16 cellular contexts compared by ENCODE assay signal in genomic region chr4:75229783-75230570, GRCh38.
DNase-seq lines count a peak whose midpoint lies in the region; ATAC-seq and TF ChIP-seq lines count a peak whose summit lies in the region.
"Had no signal": no experiment of that assay in that cellular context is flagged by ENCODE, and none has a peak within 500 bp of the region (broad histone marks: within the 10 kb centered on the region; RNA-seq: fewer than 3 reads in every experiment).

No MANE protein-coding gene starts in this region.

- H3K27me3 ChIP-seq in rectal smooth muscle tissue (ENCODE audit: control insufficient read depth, insufficient read depth, low read length) = no peaks in the 10 kb centered on the region
- H3K27me3 ChIP-seq: left lung, neural progenitor cell had no signal

- TF ChIP-seq CTCF in HEK293 (tag by site-specific recombination; IDR thresholded peaks at IDR 0.05) = no peak
- no peak for TF ChIP-seq CTCF in chondrocyte (IDR thresholded peaks at IDR 0.05)

- H3K9ac ChIP-seq in rectal smooth muscle tissue (ENCODE audit: low read length) = no peak overlapping the region
- H3K9ac ChIP-seq: neural progenitor cell had no signal

- H3K36me3 Mint-ChIP-seq in T-helper 2 cell treated with Interferon-gamma antibody and Interleukin-4, amounts not matched to agents 5 μg/mL and 100 μg/mL, for 36 hours (ENCODE audit: low read depth) = no peaks in the 10 kb centered on the region
- H3K36me3 Mint-ChIP-seq in chondrocyte (ENCODE audit: low read depth) = no peaks in the 10 kb centered on the region
- H3K36me3 Mint-ChIP-seq: activated naive CD8-positive, alpha-beta T cell treated with anti-CD3 and anti-CD28 coated beads, Interleukin-2, amount 10 ng/mL, durations not matched to agents 7 days and 5 days; CD4-positive, CD25-positive, alpha-beta regulatory T cell; IgD-negative memory B cell; neural progenitor cell had no signal

- H3K4me3 Mint-ChIP-seq in T-helper 2 cell treated with Interferon-gamma antibody and Interleukin-4, amounts not matched to agents 5 μg/mL and 100 μg/mL, for 36 hours = no peak overlapping the region
- no peak overlapping the region for H3K4me3 Mint-ChIP-seq in chondrocyte (ENCODE audit: unreplicated experiment)
- H3K4me3 Mint-ChIP-seq: activated CD8-positive, alpha-beta T cell treated with anti-CD3 and anti-CD28 coated beads, Interleukin-2, amount 10 ng/mL, durations not matched to agents 7 days and 5 days; activated naive CD8-positive, alpha-beta T cell treated with anti-CD3 and anti-CD28 coated beads, Interleukin-2, amount 10 ng/mL, durations not matched to agents 7 days and 5 days; CD4-positive, CD25-positive, alpha-beta regulatory T cell; IgD-negative memory B cell; neural progenitor cell had no signal

- DNase-seq in NCI-H345 (lab: John Stamatoyannopoulos, UW) (no peak), chondrocyte (ENCODE audit: low spot score) (no peak), NCI-H748 (lab: John Stamatoyannopoulos, UW; ENCODE audit: unreplicated experiment) (no peak)
- no peak for DNase-seq in T-helper 2 cell treated with Interferon-gamma antibody and Interleukin-4, amounts not matched to agents 5 μg/mL and 100 μg/mL, for 36 hours (ENCODE audit: low spot score)
- DNase-seq: activated CD8-positive, alpha-beta T cell treated with anti-CD3 and anti-CD28 coated beads, Interleukin-2, amount 10 ng/mL, durations not matched to agents 7 days and 5 days; activated naive CD8-positive, alpha-beta T cell treated with anti-CD3 and anti-CD28 coated beads, Interleukin-2, amount 10 ng/mL, durations not matched to agents 7 days and 5 days; CD4-positive, CD25-positive, alpha-beta regulatory T cell; left lung; NCI-H2029; stimulated activated CD4-positive, alpha-beta T cell treated with anti-CD3 and anti-CD28 coated beads, Interleukin-15, amount 100 ng/mL, for 24 hours had no signal

- H3K27me3 Mint-ChIP-seq in T-helper 2 cell treated with Interferon-gamma antibody and Interleukin-4, amounts not matched to agents 5 μg/mL and 100 μg/mL, for 36 hours (ENCODE audit: low read depth) = no peaks in the 10 kb centered on the region
- H3K27me3 Mint-ChIP-seq in chondrocyte (ENCODE audit: low read depth) = peaks cover 7% of the 10 kb centered on the region
- H3K27me3 Mint-ChIP-seq: activated naive CD8-positive, alpha-beta T cell treated with anti-CD3 and anti-CD28 coated beads, Interleukin-2, amount 10 ng/mL, durations not matched to agents 7 days and 5 days; CD4-positive, CD25-positive, alpha-beta regulatory T cell had no signal

- ATAC-seq in GM19025 (IDR thresholded peaks at IDR 0.05; ENCODE audit: low read depth, unreplicated experiment) (peak; percentile 60), HG03439 (IDR thresholded peaks at IDR 0.05; ENCODE audit: unreplicated experiment) (peak; percentile 69)
- ATAC-seq: activated CD8-positive, alpha-beta T cell treated with anti-CD3 and anti-CD28 coated beads, Interleukin-2, amount 10 ng/mL, durations not matched to agents 7 days and 5 days; left lung had no signal

- H3K36me3 ChIP-seq in HEK293 (ENCODE audit: control insufficient read depth in 2 of 2, insufficient read depth in 1 of 2, low read length in 2 of 2) = no peaks in the 10 kb centered on the region
- H3K36me3 ChIP-seq in rectal smooth muscle tissue (ENCODE audit: control insufficient read depth, insufficient read depth, low read length) = no peaks in the 10 kb centered on the region
- H3K36me3 ChIP-seq: left lung, neural progenitor cell had no signal

- H3K4me3 ChIP-seq in HEK293 (ENCODE audit: low read depth, low read length) (no peak overlapping the region), rectal smooth muscle tissue (ENCODE audit: low read length) (no peak overlapping the region)
- H3K4me3 ChIP-seq: left lung, neural progenitor cell had no signal

- H3K9me3 Mint-ChIP-seq in T-helper 2 cell treated with Interferon-gamma antibody and Interleukin-4, amounts not matched to agents 5 μg/mL and 100 μg/mL, for 36 hours = no peaks in the 10 kb centered on the region
- peaks cover 14% of the 10 kb centered on the region for H3K9me3 Mint-ChIP-seq in chondrocyte (ENCODE audit: low read depth)
- H3K9me3 Mint-ChIP-seq: activated naive CD8-positive, alpha-beta T cell treated with anti-CD3 and anti-CD28 coated beads, Interleukin-2, amount 10 ng/mL, durations not matched to agents 7 days and 5 days had no signal

- H3K27ac ChIP-seq in HEK293 (ENCODE audit: extremely low read depth, low read depth, low read length) (no peak overlapping the region), rectal smooth muscle tissue (ENCODE audit: low read depth, low read length) (peak overlapping the region; percentile 13)
- H3K27ac ChIP-seq: left lung, neural progenitor cell had no signal

- no peaks in the 10 kb centered on the region for H3K4me1 Mint-ChIP-seq in T-helper 2 cell treated with Interferon-gamma antibody and Interleukin-4, amounts not matched to agents 5 μg/mL and 100 μg/mL, for 36 hours (ENCODE audit: low read depth)
- H3K4me1 Mint-ChIP-seq in chondrocyte (ENCODE audit: low read depth) = no peaks in the 10 kb centered on the region
- H3K4me1 Mint-ChIP-seq: activated naive CD8-positive, alpha-beta T cell treated with anti-CD3 and anti-CD28 coated beads, Interleukin-2, amount 10 ng/mL, durations not matched to agents 7 days and 5 days; CD4-positive, CD25-positive, alpha-beta regulatory T cell had no signal

- no peaks in the 10 kb centered on the region for H3K4me1 ChIP-seq in HEK293 (ENCODE audit: control insufficient read depth, insufficient read depth, low read length)
- H3K4me1 ChIP-seq in rectal smooth muscle tissue (ENCODE audit: control insufficient read depth, insufficient read depth, low read length) = peaks cover 13% of the 10 kb centered on the region
- H3K4me1 ChIP-seq: left lung, neural progenitor cell had no signal

- no peaks in the 10 kb centered on the region for H3K9me3 ChIP-seq in HEK293 (ENCODE audit: control insufficient read depth, insufficient read depth, low read depth, low read length)

- CTCF ChIA-PET in HEK293 (lab: Yijun Ruan, JAX) = no interaction called here

- H3K27ac Mint-ChIP-seq in T-helper 2 cell treated with Interferon-gamma antibody and Interleukin-4, amounts not matched to agents 5 μg/mL and 100 μg/mL, for 36 hours = no peak overlapping the region
- H3K27ac Mint-ChIP-seq in chondrocyte (ENCODE audit: unreplicated experiment) = no peak overlapping the region
- H3K27ac Mint-ChIP-seq: activated CD8-positive, alpha-beta T cell treated with anti-CD3 and anti-CD28 coated beads, Interleukin-2, amount 10 ng/mL, durations not matched to agents 7 days and 5 days; activated naive CD8-positive, alpha-beta T cell treated with anti-CD3 and anti-CD28 coated beads, Interleukin-2, amount 10 ng/mL, durations not matched to agents 7 days and 5 days; CD4-positive, CD25-positive, alpha-beta regulatory T cell; IgD-negative memory B cell; neural progenitor cell had no signal

- POLR2A ChIA-PET in HEK293 (lab: Yijun Ruan, JAX) = no interaction called here

TF ChIP-seq in HEK293, 187 proteins besides CTCF, POLR2A, EP300 and RAD21:
- TF ChIP-seq ZNF624 (tag by site-specific recombination; IDR thresholded peaks at IDR 0.05) = no peak
- 0 out of 2 replicates have a peak, but pooled peaks have one; percentile 35 for TF ChIP-seq ZNF335 (tag by site-specific recombination; conservative IDR thresholded peaks at IDR 0.05)
- TF ChIP-seq MZF1 (tag by site-specific recombination; IDR thresholded peaks at IDR 0.05; ENCODE audit: borderline replicate concordance) = no peak
- no peak for TF ChIP-seq IKZF3 (tag by site-specific recombination; IDR thresholded peaks at IDR 0.05)
- no peak for TF ChIP-seq PRDM2 (tag by site-specific recombination; IDR thresholded peaks at IDR 0.05; ENCODE audit: borderline replicate concordance)
